15 cellular contexts compared by ENCODE assay signal in genomic region chr2:168233726-168234406, GRCh38. TPM values are rescaled to one million over a fixed set of nuclear protein-coding genes. Genes with fewer than 3 reads are reported as not detected.
DNase-seq lines count a peak whose midpoint lies in the region; ATAC-seq lines count a peak whose summit lies in the region.
"Had no signal": no experiment of that assay in that cellular context is flagged by ENCODE, and none has a peak within 500 bp of the region (broad histone marks: within the 10 kb centered on the region; RNA-seq: fewer than 3 reads in every experiment).

No MANE protein-coding gene starts in this region.

- peaks cover 3% of the 10 kb centered on the region for H3K36me3 ChIP-seq in skeletal muscle satellite cell (ENCODE audit: insufficient read depth, low read length)
- H3K36me3 ChIP-seq: neutrophil had no signal

- H3K4me2 ChIP-seq in skeletal muscle satellite cell (ENCODE audit: low read length): peak overlapping the region; percentile 75

- H3K9ac ChIP-seq in skeletal muscle satellite cell (ENCODE audit: low read depth, low read length): peak overlapping the region; percentile 68

- ATAC-seq in activated CD4-positive, alpha-beta T cell treated with anti-CD3 and anti-CD28 coated beads for 36 hours: peak; percentile 81
- peak; percentile 19 for ATAC-seq in effector memory CD8-positive, alpha-beta T cell (replicated peaks)
- ATAC-seq in GM18868 (IDR thresholded peaks at IDR 0.05; ENCODE audit: unreplicated experiment) (no peak), GM21423 (IDR thresholded peaks at IDR 0.05; ENCODE audit: unreplicated experiment) (no peak), HG03460 (IDR thresholded peaks at IDR 0.05; ENCODE audit: unreplicated experiment) (no peak)

- H3K9me3 Mint-ChIP-seq in activated CD4-positive, alpha-beta T cell treated with anti-CD3 and anti-CD28 coated beads for 36 hours (ENCODE audit: low read depth): peaks cover 4% of the 10 kb centered on the region
- peaks cover 8% of the 10 kb centered on the region for H3K9me3 Mint-ChIP-seq in T-helper 2 cell treated with Interferon-gamma antibody and Interleukin-4, amounts not matched to agents 5 μg/mL and 100 μg/mL, for 36 hours
- peaks cover 0 to 3% of the 10 kb centered on the region in 2 donors for H3K9me3 Mint-ChIP-seq in effector memory CD8-positive, alpha-beta T cell

- H3K27me3 ChIP-seq in skeletal muscle satellite cell (ENCODE audit: control insufficient read depth, insufficient read depth, low read length): no peaks in the 10 kb centered on the region
- H3K27me3 ChIP-seq: neutrophil had no signal

- no peaks in the 10 kb centered on the region for H3K9me3 ChIP-seq in skeletal muscle satellite cell (replicated peaks; ENCODE audit: low read length)
- H3K9me3 ChIP-seq: neutrophil had no signal

- H3K4me1 ChIP-seq in skeletal muscle satellite cell (ENCODE audit: control insufficient read depth, insufficient read depth, low read length): peaks cover 28% of the 10 kb centered on the region

- H3K36me3 Mint-ChIP-seq in activated CD4-positive, alpha-beta T cell treated with anti-CD3 and anti-CD28 coated beads for 36 hours (ENCODE audit: low read depth): peaks cover 43% of the 10 kb centered on the region
- H3K36me3 Mint-ChIP-seq in T-helper 2 cell treated with Interferon-gamma antibody and Interleukin-4, amounts not matched to agents 5 μg/mL and 100 μg/mL, for 36 hours (ENCODE audit: low read depth): peaks cover 66% of the 10 kb centered on the region
- peaks cover 5% of the 10 kb centered on the region for H3K36me3 Mint-ChIP-seq in effector memory CD8-positive, alpha-beta T cell (ENCODE audit: insufficient read depth)

- CTCF ChIA-PET in activated CD4-positive, alpha-beta T cell treated with anti-CD3 and anti-CD28 coated beads for 36 hours (lab: Charles Lee): no interaction called here

- peak overlapping the region; percentile 85 for H3K27ac Mint-ChIP-seq in activated CD4-positive, alpha-beta T cell treated with anti-CD3 and anti-CD28 coated beads for 36 hours
- H3K27ac Mint-ChIP-seq in T-helper 2 cell treated with Interferon-gamma antibody and Interleukin-4, amounts not matched to agents 5 μg/mL and 100 μg/mL, for 36 hours: peak overlapping the region; percentile 63
- peak overlapping the region; percentile 0 to 69 for H3K27ac Mint-ChIP-seq in effector memory CD8-positive, alpha-beta T cell

- DNase-seq in activated CD4-positive, alpha-beta T cell treated with anti-CD3 and anti-CD28 coated beads for 36 hours: no peak
- DNase-seq in activated CD4-positive, alpha-beta T cell treated with anti-CD3 and anti-CD28 coated beads, Interleukin-2, amount 50 U/mL, for 1 hour: no peak
- no peak for DNase-seq in T-helper 2 cell treated with Interferon-gamma antibody and Interleukin-4, amounts not matched to agents 5 μg/mL and 100 μg/mL, for 36 hours (ENCODE audit: low spot score)
- no peak for DNase-seq in effector memory CD8-positive, alpha-beta T cell
- DNase-seq: 8988T, islet precursor cell, KG1, NCI-H345, SHP77 treated with DMSO at 0.1 percent for 48 hours, T1000 had no signal

- POLR2A ChIA-PET in activated CD4-positive, alpha-beta T cell treated with anti-CD3 and anti-CD28 coated beads for 36 hours (lab: Charles Lee): interaction anchor here (0.5 kb wide), 1 partner anchor 202 kb away, joined by 4 read pairs; no protein-coding TSS in a partner anchor

- peaks cover 43% of the 10 kb centered on the region for H3K4me1 Mint-ChIP-seq in activated CD4-positive, alpha-beta T cell treated with anti-CD3 and anti-CD28 coated beads for 36 hours
- H3K4me1 Mint-ChIP-seq in T-helper 2 cell treated with Interferon-gamma antibody and Interleukin-4, amounts not matched to agents 5 μg/mL and 100 μg/mL, for 36 hours (ENCODE audit: low read depth): peaks cover 28% of the 10 kb centered on the region
- H3K4me1 Mint-ChIP-seq in effector memory CD8-positive, alpha-beta T cell (ENCODE audit: low read depth in 2 of 2): peaks cover 20 to 49% of the 10 kb centered on the region in 2 donors

- H3K27me3 Mint-ChIP-seq in activated CD4-positive, alpha-beta T cell treated with anti-CD3 and anti-CD28 coated beads for 36 hours: no peaks in the 10 kb centered on the region
- no peaks in the 10 kb centered on the region for H3K27me3 Mint-ChIP-seq in T-helper 2 cell treated with Interferon-gamma antibody and Interleukin-4, amounts not matched to agents 5 μg/mL and 100 μg/mL, for 36 hours (ENCODE audit: low read depth)
- no peaks in the 10 kb centered on the region for H3K27me3 Mint-ChIP-seq in effector memory CD8-positive, alpha-beta T cell

- H3K4me3 Mint-ChIP-seq in activated CD4-positive, alpha-beta T cell treated with anti-CD3 and anti-CD28 coated beads for 36 hours: no peak overlapping the region
- peak overlapping the region; percentile 50 for H3K4me3 Mint-ChIP-seq in T-helper 2 cell treated with Interferon-gamma antibody and Interleukin-4, amounts not matched to agents 5 μg/mL and 100 μg/mL, for 36 hours
- H3K4me3 Mint-ChIP-seq in effector memory CD8-positive, alpha-beta T cell: peak overlapping the region; percentile 0 to 43

- H3K4me3 ChIP-seq in skeletal muscle satellite cell (ENCODE audit: low read length): peak overlapping the region; percentile 30

- intact Hi-C loops in activated CD4-positive, alpha-beta T cell treated with anti-CD3 and anti-CD28 coated beads for 36 hours (cut with DNase I, micrococcal nuclease): loop anchor here (1.0 kb wide), 3 partner anchors 10 to 23 kb away; no protein-coding TSS in a partner anchor

RNA-seq across cellular contexts. Expression of gene STK39, which starts 13.5 kb away (rescaled TPM):
- total RNA-seq in activated CD4-positive, alpha-beta T cell treated with anti-CD3 and anti-CD28 coated beads for 36 hours: 10 to 100 TPM; 42.1 to 44.5 TPM
- total RNA-seq in skeletal muscle satellite cell (2012; rRNA removed): 20.3 and 22.9 TPM in 2 replicates

Comparison
In these comparisons a context has a peak if more than half of its experiments do, and no peak if none do; other contexts are left out.
1. ATAC-seq: peak in activated CD4-positive, alpha-beta T cell treated with anti-CD3 and anti-CD28 coated beads for 36 hours (single experiment) and effector memory CD8-positive, alpha-beta T cell (single experiment); none in GM18868 (single experiment), GM21423 (single experiment) and HG03460 (single experiment).
2. H3K27ac Mint-ChIP-seq: peak in every context shown above with its lines; median percentile 85 in activated CD4-positive, alpha-beta T cell treated with anti-CD3 and anti-CD28 coated beads for 36 hours; 63 in T-helper 2 cell treated with Interferon-gamma antibody and Interleukin-4, amounts not matched to agents 5 μg/mL and 100 μg/mL, for 36 hours; 34 in effector memory CD8-positive, alpha-beta T cell.